ENCODE assay signal across 12 cellular contexts in the genomic region with DNA sequence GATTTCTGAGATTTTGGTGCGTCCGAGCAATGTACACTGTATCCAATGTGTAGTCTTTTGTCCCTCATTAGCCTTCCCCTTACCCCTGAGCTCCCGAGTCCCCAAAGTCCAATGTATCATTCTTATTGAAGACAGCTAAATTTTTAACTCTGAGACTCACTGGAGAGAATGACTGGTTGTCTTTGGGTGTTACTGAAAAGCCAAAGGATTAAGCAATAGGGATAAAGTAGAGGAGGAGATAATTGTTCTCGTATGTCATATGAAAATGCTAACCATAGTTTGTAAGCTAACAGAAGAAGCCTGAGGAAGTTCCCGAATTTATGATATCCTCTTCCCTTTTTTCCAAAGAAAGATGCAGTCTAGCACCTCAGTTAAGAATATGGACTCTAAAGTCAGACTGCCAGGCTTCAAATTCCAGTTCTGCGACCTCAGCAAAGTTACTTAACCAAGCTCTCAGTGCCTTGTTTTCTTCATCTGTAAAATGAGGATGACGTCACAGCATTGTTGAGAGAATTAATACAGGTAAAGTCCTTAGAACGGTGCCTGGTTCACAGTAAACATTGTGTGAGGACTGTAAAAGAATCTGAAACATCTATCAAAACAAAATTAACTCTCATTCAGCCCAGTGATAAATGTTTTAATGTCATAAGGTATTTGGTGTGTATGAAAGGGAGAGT. TPM values are rescaled to one million over a fixed set of nuclear protein-coding genes. Genes with fewer than 3 reads are reported as not detected.
DNase-seq lines count a peak whose midpoint lies in the region; ATAC-seq and TF ChIP-seq lines count a peak whose summit lies in the region.
"Had no signal": no experiment of that assay in that cellular context is flagged by ENCODE, and none has a peak within 500 bp of the region (broad histone marks: within the 10 kb centered on the region; RNA-seq: fewer than 3 reads in every experiment).

No MANE protein-coding gene starts in this region.

- H3K36me3 ChIP-seq in SK-N-SH (replicated peaks in 1 of 2; ENCODE audit: control insufficient read depth in 1 of 2, insufficient read depth in 2 of 2, low read length in 1 of 2) (no peaks in the 10 kb centered on the region), RWPE2 (ENCODE audit: low read depth) (peaks cover 4% of the 10 kb centered on the region; the same call in 1 of the 2 replicates), sigmoid colon (peaks cover 0 to 11% (median 0%) of the 10 kb centered on the region in 4 donors)

- peaks cover 4% of the 10 kb centered on the region for H3F3A ChIP-seq in SK-N-SH (replicated peaks; ENCODE audit: insufficient read depth)

- H3K9me3 ChIP-seq in SK-N-SH (no peaks in the 10 kb centered on the region), RWPE2 (ENCODE audit: severe bottlenecking) (no peaks in the 10 kb centered on the region), sigmoid colon (no peaks in the 10 kb centered on the region)
- H3K9me3 ChIP-seq: heart right ventricle had no signal

- TF ChIP-seq CTCF in SK-N-SH (IDR thresholded peaks at IDR 0.05) = no peak
- no peak for TF ChIP-seq CTCF in RWPE2 (IDR thresholded peaks at IDR 0.05; ENCODE audit: poor library complexity, severe bottlenecking)
- no peak for TF ChIP-seq CTCF in sigmoid colon (IDR thresholded peaks at IDR 0.05)

- POLR2A ChIA-PET in SK-N-SH (lab: Yijun Ruan, JAX) = interaction anchor here (2.2 kb wide), 1 partner anchor 12 kb away, joined by 7 read pairs; no protein-coding TSS in a partner anchor

- peaks cover 18% of the 10 kb centered on the region for H4K20me1 ChIP-seq in SK-N-SH (ENCODE audit: insufficient read depth)

- peaks cover 8 to 10% of the 10 kb centered on the region in 2 experiments; a peak in 3 of 4 replicates for H3K4me1 ChIP-seq in SK-N-SH (ENCODE audit: control insufficient read depth in 1 of 2, insufficient read depth in 2 of 2, low read depth in 1 of 2, low read length in 1 of 2)
- peaks cover 7% of the 10 kb centered on the region for H3K4me1 ChIP-seq in RWPE2 (ENCODE audit: insufficient read depth, poor library complexity, severe bottlenecking)
- peaks cover 0 to 32% (median 28%) of the 10 kb centered on the region in 4 donors for H3K4me1 ChIP-seq in sigmoid colon

- no peak for TF ChIP-seq EP300 in SK-N-SH (IDR thresholded peaks at IDR 0.05; ENCODE audit: borderline replicate concordance in 1 of 2, low read depth in 1 of 2, low read length in 1 of 2)
- no peak for TF ChIP-seq EP300 in sigmoid colon (IDR thresholded peaks at IDR 0.05)

- TF ChIP-seq RAD21 in SK-N-SH (IDR thresholded peaks at IDR 0.05; ENCODE audit: low read length) = no peak

- H3K4me2 ChIP-seq in SK-N-SH = 0 out of 2 replicates have a peak overlapping the region, but pooled peaks have one; percentile 80

- WGBS in SK-N-SH (ENCODE audit: low lambda C conversion rate) = 94% methylated on average over 8 of the region's 8 CpGs
- WGBS in sigmoid colon, 2 donors = 81% methylated on average over 8 of the region's 8 CpGs

- DNase-seq in SK-N-SH = no peak
- DNase-seq in RWPE2 (ENCODE audit: low spot score) = no peak
- DNase-seq in fibroblast of gingiva (ENCODE audit: low read depth) = peak; percentile 65
- DNase-seq in sigmoid colon = no peak
- no peak for DNase-seq in NCI-H146 (lab: John Stamatoyannopoulos, UW)
- DNase-seq in NCI-H1048 (lab: John Stamatoyannopoulos, UW) = no peak
- DNase-seq: 8988T, heart right ventricle, NCI-H1930 had no signal

- H3K27ac ChIP-seq in SK-N-SH (ENCODE audit: low read depth in 2 of 2, low read length in 1 of 2) (no peak overlapping the region), RWPE2 (ENCODE audit: poor library complexity, severe bottlenecking) (peak overlapping the region; percentile 80), sigmoid colon (peak overlapping the region; percentile 93 to 98 (median 97))

- intact Hi-C loops in sigmoid colon (cut with DNase I) = loop anchor here (2.0 to 5.0 kb wide), 3 partner anchors 39 to 151 kb away; a partner anchor contains a TSS

- TF ChIP-seq POLR2A in sigmoid colon (IDR thresholded peaks at IDR 0.05) = no peak

- H3K4me3 ChIP-seq in SK-N-SH (ENCODE audit: low read depth in 2 of 2, low read length in 1 of 2) (peak overlapping the region in 1 of 2 experiments; percentile 70; a peak in 2 of 4 replicates), RWPE2 (ENCODE audit: severe bottlenecking) (no peak overlapping the region), sigmoid colon (no peak overlapping the region)

- no peaks in the 10 kb centered on the region for H3K27me3 ChIP-seq in SK-N-SH (ENCODE audit: insufficient read depth)
- H3K27me3 ChIP-seq in RWPE2 (ENCODE audit: insufficient read depth, poor library complexity, severe bottlenecking) = no peaks in the 10 kb centered on the region
- H3K27me3 ChIP-seq in sigmoid colon = no peaks in the 10 kb centered on the region

- CTCF ChIA-PET in SK-N-SH (lab: Yijun Ruan, JAX) = interaction anchor here (1.1 to 7.1 kb wide), 6 partner anchors 8 to 133 kb away, joined by 3 to 41 read pairs (median 6); a partner anchor contains a TSS

- no peak overlapping the region for H2AFZ ChIP-seq in SK-N-SH (ENCODE audit: low read depth)

- H3K9me2 ChIP-seq in SK-N-SH = no peaks in the 10 kb centered on the region

- H3K9ac ChIP-seq in SK-N-SH = no peak overlapping the region

- no peak for ATAC-seq in SK-N-SH treated with all-trans-retinoic acid at 6 μM for 48 hours
- no peak for ATAC-seq in RWPE2 (ENCODE audit: low read depth)
- no peak for ATAC-seq in HG02970 (IDR thresholded peaks at IDR 0.05; ENCODE audit: low FRiP score, unreplicated experiment)

- H3K79me2 ChIP-seq in SK-N-SH (ENCODE audit: insufficient read depth) = peaks cover 34% of the 10 kb centered on the region

TF ChIP-seq in SK-N-SH, 30 proteins besides CTCF, POLR2A, EP300 and RAD21 (continues in another document):
- TF ChIP-seq, protein P1, sequence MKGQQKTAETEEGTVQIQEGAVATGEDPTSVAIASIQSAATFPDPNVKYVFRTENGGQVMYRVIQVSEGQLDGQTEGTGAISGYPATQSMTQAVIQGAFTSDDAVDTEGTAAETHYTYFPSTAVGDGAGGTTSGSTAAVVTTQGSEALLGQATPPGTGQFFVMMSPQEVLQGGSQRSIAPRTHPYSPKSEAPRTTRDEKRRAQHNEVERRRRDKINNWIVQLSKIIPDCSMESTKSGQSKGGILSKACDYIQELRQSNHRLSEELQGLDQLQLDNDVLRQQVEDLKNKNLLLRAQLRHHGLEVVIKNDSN (IDR thresholded peaks at IDR 0.05; ENCODE audit: borderline replicate concordance, low read depth) = no peak
- TF ChIP-seq, protein P2, sequence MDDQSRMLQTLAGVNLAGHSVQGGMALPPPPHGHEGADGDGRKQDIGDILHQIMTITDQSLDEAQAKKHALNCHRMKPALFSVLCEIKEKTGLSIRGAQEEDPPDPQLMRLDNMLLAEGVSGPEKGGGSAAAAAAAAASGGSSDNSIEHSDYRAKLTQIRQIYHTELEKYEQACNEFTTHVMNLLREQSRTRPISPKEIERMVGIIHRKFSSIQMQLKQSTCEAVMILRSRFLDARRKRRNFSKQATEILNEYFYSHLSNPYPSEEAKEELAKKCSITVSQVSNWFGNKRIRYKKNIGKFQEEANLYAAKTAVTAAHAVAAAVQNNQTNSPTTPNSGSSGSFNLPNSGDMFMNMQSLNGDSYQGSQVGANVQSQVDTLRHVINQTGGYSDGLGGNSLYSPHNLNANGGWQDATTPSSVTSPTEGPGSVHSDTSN (IDR thresholded peaks at IDR 0.05) = no peak
- TF ChIP-seq SMC3 (IDR thresholded peaks at IDR 0.05; ENCODE audit: low read depth, low read length) = no peak
- TF ChIP-seq ELF1 (IDR thresholded peaks at IDR 0.05) = no peak
- TF ChIP-seq GABPA (IDR thresholded peaks at IDR 0.05; ENCODE audit: low read depth) = no peak
- TF ChIP-seq NFIC (IDR thresholded peaks at IDR 0.05; ENCODE audit: borderline replicate concordance) = no peak

TF ChIP-seq in SK-N-SH treated with all-trans-retinoic acid at 6 μM for 48 hours, 23 proteins besides CTCF, POLR2A, EP300 and RAD21:
- no peak for TF ChIP-seq ZNF565 (CRISPR knock-in tag; conservative IDR thresholded peaks at IDR 0.05; ENCODE audit: low read depth)
- no peak for TF ChIP-seq ISL1 (CRISPR knock-in tag; IDR thresholded peaks at IDR 0.05)
- TF ChIP-seq ZNF70 (CRISPR knock-in tag; IDR thresholded peaks at IDR 0.05) = no peak

RNA-seq across cellular contexts. Expression of a gene that starts 1.6 kb away (rescaled TPM):
- polyA plus RNA-seq in SK-N-SH (2012; rRNA removed) = 6.4 and 8.5 TPM in 2 replicates
- polyA plus RNA-seq in SK-N-SH (2012; cell fraction: cytosol; rRNA removed) = 5.6 and 5.8 TPM in 2 replicates
- polyA plus RNA-seq in SK-N-SH (2012; cell fraction: nucleus; rRNA removed) = 27.2 and 31.2 TPM in 2 replicates
- 10 to 100 TPM in 3 of 4 donors, 1 to 10 TPM in 1; 8.6 to 23.8 (median 16.0) TPM for total RNA-seq in sigmoid colon
- 1 to 10 TPM; 1.6 to 5.2 (median 1.8) TPM for polyA plus RNA-seq in sigmoid colon

RNA-seq across cellular contexts. Expression of a gene that starts 39.7 kb away (rescaled TPM):
- polyA plus RNA-seq in SK-N-SH (2012; rRNA removed) = 1.3 and 1.4 TPM in 2 replicates
- 0.40 and 0.71 TPM in 2 replicates for polyA plus RNA-seq in SK-N-SH (2012; cell fraction: cytosol; rRNA removed)
- 14.9 and 16.5 TPM in 2 replicates for polyA plus RNA-seq in SK-N-SH (2012; cell fraction: nucleus; rRNA removed)
- 1 to 10 TPM; 4.6 to 9.7 (median 7.6) TPM for total RNA-seq in sigmoid colon
- 10 to 100 TPM in 1 of 3 donors, 1 to 10 TPM in 2; 2.3 to 14.9 (median 3.6) TPM for polyA plus RNA-seq in sigmoid colon

RNA-seq across cellular contexts. Expression of a gene that starts 49.7 kb away (rescaled TPM):
- polyA plus RNA-seq in SK-N-SH (2012; rRNA removed) (0.06 TPM in 1 of 2 replicates, not detected in the other), sigmoid colon (10 to 100 TPM; 54.6 to 79.3 (median 66.9) TPM)
- not detected in 2 replicates for polyA plus RNA-seq in SK-N-SH (2012; cell fraction: cytosol; rRNA removed)
- 0.07 and 0.08 TPM in 2 replicates for polyA plus RNA-seq in SK-N-SH (2012; cell fraction: nucleus; rRNA removed)
- 1 to 10 TPM in 1 of 4 donors, under 1 TPM in 2, not detected in 1; 0.36 to 3.0 (median 0.49) TPM for total RNA-seq in sigmoid colon
- total RNA-seq: subcutaneous adipose tissue had no signal

Comparison
In these comparisons a context has a peak if more than half of its experiments do, and no peak if none do; other contexts are left out.
1. H3K27ac ChIP-seq: peak in RWPE2 (single experiment) and sigmoid colon (4 of 4); none in SK-N-SH (0 of 2).
2. RNA of a gene that starts 49.7 kb away (polyA plus RNA-seq): 54.6 to 79.3 TPM in sigmoid colon; 0.06 to 0.08 TPM in SK-N-SH; every median in the first group is over 10 times any median in the second.